8 cellular contexts compared by ENCODE assay signal in the genomic region with DNA sequence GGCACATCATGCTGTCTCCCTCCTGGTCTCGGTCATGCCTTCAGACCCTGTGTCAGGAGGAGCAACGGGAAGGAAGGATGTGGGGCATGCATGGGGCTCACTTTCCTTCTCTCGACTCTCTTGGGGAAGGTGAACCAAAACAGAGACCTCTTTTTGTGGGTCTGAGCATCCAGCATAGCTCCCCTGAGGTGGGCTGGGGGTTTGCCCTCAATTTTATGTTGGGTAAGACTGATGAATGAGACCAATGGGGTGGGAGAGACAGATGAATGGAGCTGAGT. TPM values are rescaled to one million over a fixed set of nuclear protein-coding genes. Genes with fewer than 3 reads are reported as not detected.
DNase-seq lines count a peak whose midpoint lies in the region; ATAC-seq and TF ChIP-seq lines count a peak whose summit lies in the region.

No MANE protein-coding gene starts in this region.

- H3K4me3 Mint-ChIP-seq in T-helper 2 cell treated with Interferon-gamma antibody and Interleukin-4, amounts not matched to agents 5 μg/mL and 100 μg/mL, for 36 hours, result peak overlapping the region; percentile 95
- H3K4me3 Mint-ChIP-seq in endothelial cell (ENCODE audit: unreplicated experiment), result no peak overlapping the region

- peak overlapping the region; percentile 99 for H3K27ac Mint-ChIP-seq in T-helper 2 cell treated with Interferon-gamma antibody and Interleukin-4, amounts not matched to agents 5 μg/mL and 100 μg/mL, for 36 hours
- H3K27ac Mint-ChIP-seq in endothelial cell (ENCODE audit: unreplicated experiment), result no peak overlapping the region

- TF ChIP-seq CTCF in lung (IDR thresholded peaks at IDR 0.05; ENCODE audit: control extremely low read depth, extremely low read depth) (no peak), endothelial cell (IDR thresholded peaks at IDR 0.05; ENCODE audit: unreplicated experiment) (no peak)

- H3K27ac ChIP-seq in lung (ENCODE audit: low read depth in 1 of 2, low read length in 1 of 2), result peak overlapping the region; percentile 4 to 87

- peaks cover 24% of the 10 kb centered on the region for H3K36me3 Mint-ChIP-seq in T-helper 2 cell treated with Interferon-gamma antibody and Interleukin-4, amounts not matched to agents 5 μg/mL and 100 μg/mL, for 36 hours (ENCODE audit: low read depth)
- H3K36me3 Mint-ChIP-seq in endothelial cell (ENCODE audit: low read depth, unreplicated experiment), result peaks cover 4% of the 10 kb centered on the region

- H3K4me3 ChIP-seq in lung, result peak overlapping the region; percentile 16

- ATAC-seq in GM18868 (IDR thresholded peaks at IDR 0.05; ENCODE audit: unreplicated experiment) (peak; percentile 20), HG02678 (IDR thresholded peaks at IDR 0.05; ENCODE audit: unreplicated experiment) (peak; percentile 23), lung (ENCODE audit: insufficient read depth, low FRiP score) (no peak), SK-N-SH treated with all-trans-retinoic acid at 6 μM for 48 hours (no peak)

- H3K9me3 Mint-ChIP-seq in T-helper 2 cell treated with Interferon-gamma antibody and Interleukin-4, amounts not matched to agents 5 μg/mL and 100 μg/mL, for 36 hours, result no peaks in the 10 kb centered on the region
- no peaks in the 10 kb centered on the region for H3K9me3 Mint-ChIP-seq in endothelial cell (ENCODE audit: unreplicated experiment)

- no peaks in the 10 kb centered on the region for H3K27me3 Mint-ChIP-seq in T-helper 2 cell treated with Interferon-gamma antibody and Interleukin-4, amounts not matched to agents 5 μg/mL and 100 μg/mL, for 36 hours (ENCODE audit: low read depth)
- peaks cover 9% of the 10 kb centered on the region for H3K27me3 Mint-ChIP-seq in endothelial cell (ENCODE audit: unreplicated experiment)

- H3K9me3 ChIP-seq in lung (ENCODE audit: control insufficient read depth in 2 of 2, insufficient read depth in 1 of 2, low read length in 1 of 2), result no peaks in the 10 kb centered on the region

- peaks cover 0 to 5% of the 10 kb centered on the region in 2 donors for H3K36me3 ChIP-seq in lung (ENCODE audit: control insufficient read depth in 2 of 2, insufficient read depth in 2 of 2, low read length in 2 of 2)

- peaks cover 0 to 18% of the 10 kb centered on the region in 2 donors for H3K4me1 ChIP-seq in lung (ENCODE audit: control insufficient read depth in 2 of 2, insufficient read depth in 2 of 2, low read length in 2 of 2)

- 11 to 27% methylated on average over 3 of the region's 3 CpGs for WGBS in lung, 2 donors

- no peak for DNase-seq in T-helper 2 cell treated with Interferon-gamma antibody and Interleukin-4, amounts not matched to agents 5 μg/mL and 100 μg/mL, for 36 hours (ENCODE audit: low spot score)
- DNase-seq in lung (ENCODE audit: low spot score) (no peak), kidney glomerular epithelial cell (lab: John Stamatoyannopoulos, UW) (no peak), endothelial cell (ENCODE audit: low spot score) (no peak)
- DNase-seq in central memory CD4-positive, alpha-beta T cell, result no peak

- no peaks in the 10 kb centered on the region for H3K27me3 ChIP-seq in lung (ENCODE audit: control insufficient read depth, insufficient read depth)

- peaks cover 45% of the 10 kb centered on the region for H3K4me1 Mint-ChIP-seq in T-helper 2 cell treated with Interferon-gamma antibody and Interleukin-4, amounts not matched to agents 5 μg/mL and 100 μg/mL, for 36 hours (ENCODE audit: low read depth)
- peaks cover 12% of the 10 kb centered on the region for H3K4me1 Mint-ChIP-seq in endothelial cell (ENCODE audit: unreplicated experiment)

TF ChIP-seq in SK-N-SH treated with all-trans-retinoic acid at 6 μM for 48 hours, 23 proteins besides CTCF, POLR2A, EP300 and RAD21 (continues in another document):
- no peak for TF ChIP-seq CSRNP3 (CRISPR knock-in tag; IDR thresholded peaks at IDR 0.05)
- TF ChIP-seq, protein P1, sequence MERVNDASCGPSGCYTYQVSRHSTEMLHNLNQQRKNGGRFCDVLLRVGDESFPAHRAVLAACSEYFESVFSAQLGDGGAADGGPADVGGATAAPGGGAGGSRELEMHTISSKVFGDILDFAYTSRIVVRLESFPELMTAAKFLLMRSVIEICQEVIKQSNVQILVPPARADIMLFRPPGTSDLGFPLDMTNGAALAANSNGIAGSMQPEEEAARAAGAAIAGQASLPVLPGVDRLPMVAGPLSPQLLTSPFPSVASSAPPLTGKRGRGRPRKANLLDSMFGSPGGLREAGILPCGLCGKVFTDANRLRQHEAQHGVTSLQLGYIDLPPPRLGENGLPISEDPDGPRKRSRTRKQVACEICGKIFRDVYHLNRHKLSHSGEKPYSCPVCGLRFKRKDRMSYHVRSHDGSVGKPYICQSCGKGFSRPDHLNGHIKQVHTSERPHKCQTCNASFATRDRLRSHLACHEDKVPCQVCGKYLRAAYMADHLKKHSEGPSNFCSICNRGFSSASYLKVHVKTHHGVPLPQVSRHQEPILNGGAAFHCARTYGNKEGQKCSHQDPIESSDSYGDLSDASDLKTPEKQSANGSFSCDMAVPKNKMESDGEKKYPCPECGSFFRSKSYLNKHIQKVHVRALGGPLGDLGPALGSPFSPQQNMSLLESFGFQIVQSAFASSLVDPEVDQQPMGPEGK (CRISPR knock-in tag; IDR thresholded peaks at IDR 0.05; ENCODE audit: borderline replicate concordance), result no peak
- TF ChIP-seq ZNF8 (CRISPR knock-in tag; IDR thresholded peaks at IDR 0.05), result no peak
- no peak for TF ChIP-seq ZFP30 (CRISPR knock-in tag; IDR thresholded peaks at IDR 0.05)
- TF ChIP-seq ESRRG (CRISPR knock-in tag; IDR thresholded peaks at IDR 0.05), result no peak
- no peak for TF ChIP-seq TCF4 (CRISPR knock-in tag; IDR thresholded peaks at IDR 0.05; ENCODE audit: borderline replicate concordance)
- no peak for TF ChIP-seq GLIS3 (CRISPR knock-in tag; IDR thresholded peaks at IDR 0.05)
- TF ChIP-seq ARNTL (CRISPR knock-in tag; IDR thresholded peaks at IDR 0.05; ENCODE audit: borderline replicate concordance, low read depth), result no peak
- TF ChIP-seq CREB5 (CRISPR knock-in tag; IDR thresholded peaks at IDR 0.05; ENCODE audit: low read depth), result no peak
- TF ChIP-seq ZNF565 (CRISPR knock-in tag; conservative IDR thresholded peaks at IDR 0.05; ENCODE audit: low read depth), result no peak
- TF ChIP-seq OSR1 (CRISPR knock-in tag; IDR thresholded peaks at IDR 0.05), result no peak
- no peak for TF ChIP-seq ZNF70 (CRISPR knock-in tag; IDR thresholded peaks at IDR 0.05)
- no peak for TF ChIP-seq ISL1 (CRISPR knock-in tag; IDR thresholded peaks at IDR 0.05)
- TF ChIP-seq, protein P2, sequence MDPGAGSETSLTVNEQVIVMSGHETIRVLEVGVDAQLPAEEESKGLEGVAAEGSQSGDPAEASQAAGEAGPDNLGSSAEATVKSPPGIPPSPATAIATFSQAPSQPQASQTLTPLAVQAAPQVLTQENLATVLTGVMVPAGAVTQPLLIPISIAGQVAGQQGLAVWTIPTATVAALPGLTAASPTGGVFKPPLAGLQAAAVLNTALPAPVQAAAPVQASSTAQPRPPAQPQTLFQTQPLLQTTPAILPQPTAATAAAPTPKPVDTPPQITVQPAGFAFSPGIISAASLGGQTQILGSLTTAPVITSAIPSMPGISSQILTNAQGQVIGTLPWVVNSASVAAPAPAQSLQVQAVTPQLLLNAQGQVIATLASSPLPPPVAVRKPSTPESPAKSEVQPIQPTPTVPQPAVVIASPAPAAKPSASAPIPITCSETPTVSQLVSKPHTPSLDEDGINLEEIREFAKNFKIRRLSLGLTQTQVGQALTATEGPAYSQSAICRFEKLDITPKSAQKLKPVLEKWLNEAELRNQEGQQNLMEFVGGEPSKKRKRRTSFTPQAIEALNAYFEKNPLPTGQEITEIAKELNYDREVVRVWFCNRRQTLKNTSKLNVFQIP (CRISPR knock-in tag; IDR thresholded peaks at IDR 0.05; ENCODE audit: borderline replicate concordance, low read depth), result no peak
- no peak for TF ChIP-seq TOX (CRISPR knock-in tag; IDR thresholded peaks at IDR 0.05; ENCODE audit: borderline replicate concordance)
- no peak for TF ChIP-seq CSDC2 (CRISPR knock-in tag; IDR thresholded peaks at IDR 0.05)

RNA-seq across cellular contexts. Expression of gene ACSL5, which starts 2.6 kb away (rescaled TPM):
- total RNA-seq in lung, result 10 to 100 TPM; 62.0 to 62.6 TPM
- polyA plus RNA-seq in lung, result 10 to 100 TPM; 46.1 to 71.0 TPM
- 0.64 TPM for total RNA-seq in endothelial cell (ENCODE audit: unreplicated experiment)

Comparison
In these comparisons a context has a peak if more than half of its experiments do, and no peak if none do; other contexts are left out.
1. ATAC-seq: peak in GM18868 (single experiment) and HG02678 (single experiment); none in lung (single experiment) and SK-N-SH treated with all-trans-retinoic acid at 6 μM for 48 hours (single experiment).
2. RNA of gene ACSL5, which starts 2.6 kb away (total RNA-seq): 62.0 to 62.6 TPM in lung; 0.64 TPM in endothelial cell (single experiment); every median in the first group is over 10 times any median in the second.